In the genomic region with DNA sequence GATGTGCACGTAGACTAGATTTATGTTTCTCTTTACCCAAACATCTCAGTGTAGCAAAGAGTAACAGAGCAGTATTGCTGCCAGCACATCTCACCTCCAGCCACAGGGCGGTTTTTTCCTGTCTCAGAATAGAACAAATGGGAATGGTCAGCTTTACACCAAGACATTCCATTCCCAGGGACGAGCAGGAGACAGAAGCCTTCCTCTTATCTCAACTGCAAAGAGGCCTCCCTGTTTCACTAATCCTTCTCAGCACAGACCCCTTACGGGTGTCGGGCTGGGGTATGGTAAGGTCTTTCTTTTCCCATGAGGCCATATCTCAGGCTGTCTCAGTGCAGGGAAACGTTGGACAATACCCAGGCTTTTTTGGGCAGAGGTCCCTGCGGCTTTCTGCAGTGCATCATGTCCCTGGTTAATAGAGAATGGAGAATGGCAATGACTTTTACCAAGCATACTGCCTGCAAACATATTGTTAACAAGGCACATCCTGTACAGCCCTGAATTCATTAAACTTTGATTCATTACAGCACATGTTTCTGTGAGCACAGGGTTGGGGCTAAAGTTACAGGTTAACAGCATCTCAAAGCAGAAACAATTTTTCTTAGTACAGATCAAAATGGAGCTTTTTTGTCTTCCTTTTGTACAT, we compare ENCODE assay signal across 2 cellular contexts. TPM values are rescaled to one million over a fixed set of nuclear protein-coding genes. Genes with fewer than 3 reads are reported as not detected.
"Had no signal": no experiment of that assay in that cellular context is flagged by ENCODE, and none has a peak within 500 bp of the region (broad histone marks: within the 10 kb centered on the region; RNA-seq: fewer than 3 reads in every experiment).

No MANE protein-coding gene starts in this region.

RNA-seq across cellular contexts. Expression of a gene that starts 35.3 kb away (rescaled TPM):
- total RNA-seq: ascending aorta, SJCRH30 had no signal
